In the genomic region with DNA sequence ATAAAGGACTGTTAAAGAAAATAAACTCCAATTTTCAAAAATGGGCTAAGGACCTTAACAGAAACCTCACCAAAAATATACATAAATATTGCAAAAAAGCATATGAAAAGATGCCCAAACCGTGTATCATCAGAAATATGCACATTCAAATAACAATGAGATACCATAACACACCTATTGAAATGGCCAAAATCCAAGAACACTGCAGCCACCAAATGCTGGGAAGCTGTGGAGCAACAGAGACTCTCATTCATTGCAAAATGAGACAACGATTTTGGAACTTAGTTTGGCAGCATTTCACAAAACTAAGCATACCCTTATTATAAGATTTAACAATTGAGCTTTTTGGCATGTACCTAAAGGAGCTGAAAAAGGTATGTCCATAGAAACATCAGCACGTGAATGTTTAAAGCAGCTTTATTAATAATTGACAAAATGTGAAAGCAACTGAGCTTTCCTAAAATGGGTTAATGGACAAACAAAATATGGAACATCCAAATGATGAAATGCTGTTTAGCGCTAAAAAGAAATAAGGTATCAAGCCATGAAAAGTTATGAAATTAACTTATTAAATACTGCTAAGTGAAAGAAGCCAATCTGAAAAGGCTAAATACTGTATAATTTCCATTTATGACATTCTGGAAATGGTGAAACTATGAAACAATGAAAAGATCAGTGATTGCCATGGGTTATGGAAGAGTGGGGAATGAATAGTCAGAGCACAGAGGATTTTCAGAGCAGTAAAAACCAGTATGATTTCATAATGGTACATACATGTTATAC, we compare ENCODE assay signal across 39 cellular contexts.
"Had no signal": no experiment of that assay in that cellular context is flagged by ENCODE, and none has a peak within 500 bp of the region (broad histone marks: within the 10 kb centered on the region; RNA-seq: fewer than 3 reads in every experiment).

No MANE protein-coding gene starts in this region.

- H3K36me3 Mint-ChIP-seq: activated CD4-positive, alpha-beta memory T cell treated with anti-CD3 and anti-CD28 coated beads for 36 hours; activated CD8-positive, alpha-beta memory T cell treated with anti-CD3 and anti-CD28 coated beads, Interleukin-2, amount 10 ng/mL, durations not matched to agents 7 days and 5 days; activated naive CD4-positive, alpha-beta T cell treated with anti-CD3 and anti-CD28 coated beads, Interleukin-2, amount 50 U/mL, for 24 hours; activated naive CD8-positive, alpha-beta T cell treated with anti-CD3 and anti-CD28 coated beads for 36 hours had no signal

- DNase-seq: activated B cell treated with CpG ODN at 0.5 μM for 24 hours; activated CD4-positive, alpha-beta memory T cell treated with anti-CD3 and anti-CD28 coated beads for 36 hours; activated CD4-positive, alpha-beta T cell treated with anti-CD3 and anti-CD28 coated beads for 36 hours; activated CD4-positive, alpha-beta T cell treated with anti-CD3 and anti-CD28 coated beads, Interleukin-2, amount 10 ng/mL, durations not matched to agents 24 days and 14 days; activated CD8-positive, alpha-beta memory T cell treated with anti-CD3 and anti-CD28 coated beads, Interleukin-2, amount 10 ng/mL, durations not matched to agents 7 days and 5 days; activated CD8-positive, alpha-beta memory T cell treated with anti-CD3 and anti-CD28 coated beads, Interleukin-2, amount 50 U/mL, for 4 hours; activated CD8-positive, alpha-beta T cell treated with anti-CD3 and anti-CD28 coated beads, Interleukin-2, amount 10 ng/mL, durations not matched to agents 7 days and 5 days; activated effector memory CD4-positive, alpha-beta T cell treated with anti-CD3 and anti-CD28 coated beads, Interleukin-2, amount 50 U/mL, for 16 hours; activated naive CD4-positive, alpha-beta T cell treated with anti-CD3 and anti-CD28 coated beads for 36 hours; activated naive CD8-positive, alpha-beta T cell treated with anti-CD3 and anti-CD28 coated beads for 36 hours; activated naive CD8-positive, alpha-beta T cell treated with anti-CD3 and anti-CD28 coated beads, Interleukin-2, amount 50 U/mL, for 24 hours; activated T-cell treated with anti-CD3 and anti-CD28 coated beads, Interleukin-2, amount 50 U/mL, for 1 hour; activated T-cell treated with anti-CD3 and anti-CD28 coated beads, Interleukin-2, amount 50 U/mL, for 48 hours; adrenal gland; amygdala; aorta; body of pancreas; central memory CD4-positive, alpha-beta T cell; cerebellar nuclear complex; dorsolateral prefrontal cortex; effector memory CD4-positive, alpha-beta T cell; endodermal cell; foreskin fibroblast; gastrocnemius medialis; glutamatergic neuron; heart left ventricle; hypothalamus; T-helper 17 cell; T1000 had no signal

- H3K4me3 ChIP-seq: adrenal gland, body of pancreas, cardiac muscle cell, coronary artery, dorsolateral prefrontal cortex, gastrocnemius medialis had no signal

- H3K36me3 ChIP-seq: adrenal gland, cardiac muscle cell, gastrocnemius medialis, heart left ventricle had no signal

- ATAC-seq: activated CD4-positive, alpha-beta T cell treated with anti-CD3 and anti-CD28 coated beads for 36 hours; activated CD4-positive, CD25-positive, alpha-beta regulatory T cell treated with anti-CD3 and anti-CD28 coated beads, Interleukin-2, amount 50 U/mL, for 24 hours; activated CD8-positive, alpha-beta memory T cell treated with anti-CD3 and anti-CD28 coated beads, Interleukin-2, amount 10 ng/mL, durations not matched to agents 7 days and 5 days; activated CD8-positive, alpha-beta T cell treated with anti-CD3 and anti-CD28 coated beads, Interleukin-2, amount 10 ng/mL, durations not matched to agents 7 days and 5 days; activated naive CD8-positive, alpha-beta T cell treated with anti-CD3 and anti-CD28 coated beads, Interleukin-2, amount 50 U/mL, for 24 hours; body of pancreas; esophagus mucosa; gastrocnemius medialis; heart left ventricle; T-helper 17 cell had no signal

- H3K27ac ChIP-seq: adrenal gland, body of pancreas, cardiac muscle cell, coronary artery, dorsolateral prefrontal cortex, gastrocnemius medialis, heart left ventricle, VCaP had no signal

- H3K9me3 Mint-ChIP-seq: activated naive CD4-positive, alpha-beta T cell treated with anti-CD3 and anti-CD28 coated beads, Interleukin-2, amount 50 U/mL, for 24 hours; activated naive CD8-positive, alpha-beta T cell treated with anti-CD3 and anti-CD28 coated beads for 36 hours; activated naive CD8-positive, alpha-beta T cell treated with anti-CD3 and anti-CD28 coated beads, Interleukin-2, amount 50 U/mL, for 24 hours had no signal

- H3K4me1 ChIP-seq: adrenal gland, body of pancreas, gastrocnemius medialis, heart left ventricle had no signal

- H3K4me1 Mint-ChIP-seq: activated B cell treated with CpG ODN at 0.5 μM for 24 hours; activated CD4-positive, alpha-beta T cell treated with anti-CD3 and anti-CD28 coated beads for 36 hours; activated CD4-positive, alpha-beta T cell treated with anti-CD3 and anti-CD28 coated beads, Interleukin-2, amount 10 ng/mL, durations not matched to agents 24 days and 14 days; activated CD8-positive, alpha-beta memory T cell treated with anti-CD3 and anti-CD28 coated beads, Interleukin-2, amount 10 ng/mL, durations not matched to agents 7 days and 5 days; activated naive CD4-positive, alpha-beta T cell treated with anti-CD3 and anti-CD28 coated beads, Interleukin-2, amount 50 U/mL, for 24 hours; activated naive CD8-positive, alpha-beta T cell treated with anti-CD3 and anti-CD28 coated beads for 36 hours; activated naive CD8-positive, alpha-beta T cell treated with anti-CD3 and anti-CD28 coated beads, Interleukin-2, amount 50 U/mL, for 24 hours; T-helper 17 cell had no signal

- H3K27me3 ChIP-seq: adrenal gland, body of pancreas, cardiac muscle cell, dorsolateral prefrontal cortex, gastrocnemius medialis, heart left ventricle had no signal

- H3K27me3 Mint-ChIP-seq: activated B cell treated with CpG ODN at 0.5 μM for 24 hours; activated CD4-positive, alpha-beta memory T cell treated with anti-CD3 and anti-CD28 coated beads for 36 hours; activated CD4-positive, alpha-beta T cell treated with anti-CD3 and anti-CD28 coated beads for 36 hours; activated CD4-positive, alpha-beta T cell treated with anti-CD3 and anti-CD28 coated beads, Interleukin-2, amount 10 ng/mL, durations not matched to agents 24 days and 14 days; activated CD8-positive, alpha-beta memory T cell treated with anti-CD3 and anti-CD28 coated beads, Interleukin-2, amount 10 ng/mL, durations not matched to agents 7 days and 5 days; activated naive CD4-positive, alpha-beta T cell treated with anti-CD3 and anti-CD28 coated beads, Interleukin-2, amount 50 U/mL, for 24 hours; activated naive CD8-positive, alpha-beta T cell treated with anti-CD3 and anti-CD28 coated beads for 36 hours; activated naive CD8-positive, alpha-beta T cell treated with anti-CD3 and anti-CD28 coated beads, Interleukin-2, amount 50 U/mL, for 24 hours; dendritic cell treated with granulocyte-macrophage colony-stimulating factor and Interleukin-4, amounts not matched to agents 40 ng/mL and 50 ng/mL, for 4 days; T-helper 17 cell had no signal

- H3K4me3 Mint-ChIP-seq: activated B cell treated with CpG ODN at 0.5 μM for 24 hours; activated CD4-positive, alpha-beta memory T cell treated with anti-CD3 and anti-CD28 coated beads for 36 hours; activated CD4-positive, alpha-beta T cell treated with anti-CD3 and anti-CD28 coated beads for 36 hours; activated CD4-positive, alpha-beta T cell treated with anti-CD3 and anti-CD28 coated beads, Interleukin-2, amount 10 ng/mL, durations not matched to agents 24 days and 14 days; activated CD8-positive, alpha-beta memory T cell treated with anti-CD3 and anti-CD28 coated beads, Interleukin-2, amount 10 ng/mL, durations not matched to agents 7 days and 5 days; activated CD8-positive, alpha-beta T cell treated with anti-CD3 and anti-CD28 coated beads, Interleukin-2, amount 10 ng/mL, durations not matched to agents 7 days and 5 days; activated naive CD4-positive, alpha-beta T cell treated with anti-CD3 and anti-CD28 coated beads for 36 hours; activated naive CD4-positive, alpha-beta T cell treated with anti-CD3 and anti-CD28 coated beads, Interleukin-2, amount 50 U/mL, for 24 hours; activated naive CD8-positive, alpha-beta T cell treated with anti-CD3 and anti-CD28 coated beads for 36 hours; activated naive CD8-positive, alpha-beta T cell treated with anti-CD3 and anti-CD28 coated beads, Interleukin-2, amount 50 U/mL, for 24 hours; activated T-helper 1 cell treated with anti-CD3 and anti-CD28 coated beads, Interleukin-12 subunit alpha, Interleukin-12 subunit beta, Interleukin-2, Interleukin-4 antibody, amounts not matched to agents 30 ng/mL and 10 ng/mL and 1 ng/mL, durations not matched to agents 14 hours and 24 hours and 36 hours; dendritic cell treated with granulocyte-macrophage colony-stimulating factor and Interleukin-4, amounts not matched to agents 40 ng/mL and 50 ng/mL, for 4 days; endodermal cell; T-helper 17 cell; T-helper 2 cell treated with Interferon-gamma antibody and Interleukin-4, amounts not matched to agents 5 μg/mL and 100 μg/mL, for 36 hours had no signal

- H3K27ac Mint-ChIP-seq: activated B cell treated with CpG ODN at 0.5 μM for 24 hours; activated CD4-positive, alpha-beta memory T cell treated with anti-CD3 and anti-CD28 coated beads for 36 hours; activated CD4-positive, alpha-beta T cell treated with anti-CD3 and anti-CD28 coated beads for 36 hours; activated CD4-positive, alpha-beta T cell treated with anti-CD3 and anti-CD28 coated beads, Interleukin-2, amount 10 ng/mL, durations not matched to agents 24 days and 14 days; activated CD8-positive, alpha-beta memory T cell treated with anti-CD3 and anti-CD28 coated beads, Interleukin-2, amount 10 ng/mL, durations not matched to agents 7 days and 5 days; activated CD8-positive, alpha-beta T cell treated with anti-CD3 and anti-CD28 coated beads, Interleukin-2, amount 10 ng/mL, durations not matched to agents 7 days and 5 days; activated naive CD4-positive, alpha-beta T cell treated with anti-CD3 and anti-CD28 coated beads for 36 hours; activated naive CD4-positive, alpha-beta T cell treated with anti-CD3 and anti-CD28 coated beads, Interleukin-2, amount 50 U/mL, for 24 hours; activated naive CD8-positive, alpha-beta T cell treated with anti-CD3 and anti-CD28 coated beads for 36 hours; activated naive CD8-positive, alpha-beta T cell treated with anti-CD3 and anti-CD28 coated beads, Interleukin-2, amount 50 U/mL, for 24 hours; activated T-helper 1 cell treated with anti-CD3 and anti-CD28 coated beads, Interleukin-12 subunit alpha, Interleukin-12 subunit beta, Interleukin-2, Interleukin-4 antibody, amounts not matched to agents 30 ng/mL and 10 ng/mL and 1 ng/mL, durations not matched to agents 14 hours and 24 hours and 36 hours; activated T-helper 2 cell treated with anti-CD3 and anti-CD28 coated beads, Interferon-gamma antibody, Interleukin-2, Interleukin-4, amounts not matched to agents 10 μg/mL and 5 μg/mL and 100 μg/mL, durations not matched to agents 14 hours and 24 hours and 36 hours; dendritic cell treated with granulocyte-macrophage colony-stimulating factor and Interleukin-4, amounts not matched to agents 40 ng/mL and 50 ng/mL, for 4 days; endodermal cell; T-helper 17 cell; T-helper 2 cell treated with Interferon-gamma antibody and Interleukin-4, amounts not matched to agents 5 μg/mL and 100 μg/mL, for 36 hours had no signal
